18 cellular contexts compared by ENCODE assay signal in genomic region chr19:1950640-1951039, GRCh38. TPM values are rescaled to one million over a fixed set of nuclear protein-coding genes. Genes with fewer than 3 reads are reported as not detected.
DNase-seq lines count a peak whose midpoint lies in the region; ATAC-seq and FAIRE-seq lines count a peak whose summit lies in the region.
"Had no signal": no experiment of that assay in that cellular context is flagged by ENCODE, and none has a peak within 500 bp of the region (broad histone marks: within the 10 kb centered on the region; RNA-seq: fewer than 3 reads in every experiment).

No MANE protein-coding gene starts in this region.

- H4K20me1 ChIP-seq in BLaER1, result peaks cover 95% of the 10 kb centered on the region

- DNase-seq in T-helper 17 cell (no peak), RCC 7860 (ENCODE audit: low spot score) (no peak)
- no peak for DNase-seq in effector memory CD8-positive, alpha-beta T cell
- no peak for DNase-seq in stimulated activated effector memory CD8-positive, alpha-beta T cell treated with anti-CD3 and anti-CD28 coated beads, Interleukin-12 subunit alpha, Interleukin-12 subunit beta, amount 100 ng/mL, for 72 hours (ENCODE audit: low spot score in 2 of 2)
- DNase-seq: C1 segment of cervical spinal cord; CD4-positive, CD25-positive, alpha-beta regulatory T cell; CD8-positive, alpha-beta memory T cell; COR-L47; DMS 273 treated with DMSO at 0.1 percent for 48 hours; DMS53; DND-41; EL; H9 had no signal

- no peak overlapping the region for H3K4me3 Mint-ChIP-seq in T-helper 17 cell
- H3K4me3 Mint-ChIP-seq in effector memory CD8-positive, alpha-beta T cell, result no peak overlapping the region
- H3K4me3 Mint-ChIP-seq in stimulated activated effector memory CD8-positive, alpha-beta T cell treated with anti-CD3 and anti-CD28 coated beads, Interleukin-12 subunit alpha, Interleukin-12 subunit beta, amount 100 ng/mL, for 72 hours, result no peak overlapping the region
- H3K4me3 Mint-ChIP-seq: B cell; CD4-positive, CD25-positive, alpha-beta regulatory T cell had no signal

- H3K27ac ChIP-seq in BLaER1, result no peak overlapping the region

- no peaks in the 10 kb centered on the region for H3K27me3 ChIP-seq in BLaER1

- H3K4me2 ChIP-seq in BLaER1, result peak overlapping the region; percentile 55; the same call in 1 of the 2 replicates

- H3K4me1 ChIP-seq in BLaER1, result peaks cover 59% of the 10 kb centered on the region

- H3K36me3 ChIP-seq in BLaER1, result peaks cover 80% of the 10 kb centered on the region

- no peak for FAIRE-seq in RCC 7860 (lab: Jason Lieb, UNC)
- FAIRE-seq: GM12878, H1 had no signal

- peaks cover 19% of the 10 kb centered on the region for H3K4me1 Mint-ChIP-seq in T-helper 17 cell
- peaks cover 23% of the 10 kb centered on the region in 2 donors for H3K4me1 Mint-ChIP-seq in effector memory CD8-positive, alpha-beta T cell (ENCODE audit: low read depth in 2 of 2)
- peaks cover 24% of the 10 kb centered on the region for H3K4me1 Mint-ChIP-seq in stimulated activated effector memory CD8-positive, alpha-beta T cell treated with anti-CD3 and anti-CD28 coated beads, Interleukin-12 subunit alpha, Interleukin-12 subunit beta, amount 100 ng/mL, for 72 hours

- no peaks in the 10 kb centered on the region for H3K36me3 Mint-ChIP-seq in T-helper 17 cell (ENCODE audit: low read depth)
- peaks cover 71% of the 10 kb centered on the region for H3K36me3 Mint-ChIP-seq in effector memory CD8-positive, alpha-beta T cell (ENCODE audit: insufficient read depth)
- H3K36me3 Mint-ChIP-seq in stimulated activated effector memory CD8-positive, alpha-beta T cell treated with anti-CD3 and anti-CD28 coated beads, Interleukin-12 subunit alpha, Interleukin-12 subunit beta, amount 100 ng/mL, for 72 hours, result peaks cover 54% of the 10 kb centered on the region
- H3K36me3 Mint-ChIP-seq: CD4-positive, CD25-positive, alpha-beta regulatory T cell had no signal

- no peak for ATAC-seq in T-helper 17 cell
- no peak for ATAC-seq in effector memory CD8-positive, alpha-beta T cell (replicated peaks)
- ATAC-seq in stimulated activated effector memory CD8-positive, alpha-beta T cell treated with anti-CD3 and anti-CD28 coated beads, Interleukin-12 subunit alpha, Interleukin-12 subunit beta, amount 100 ng/mL, for 72 hours, result no peak
- ATAC-seq in GM19397 (IDR thresholded peaks at IDR 0.05; ENCODE audit: unreplicated experiment), result no peak
- ATAC-seq: GM12878 had no signal

- H3K9me3 Mint-ChIP-seq in effector memory CD8-positive, alpha-beta T cell, result no peaks in the 10 kb centered on the region
- H3K9me3 Mint-ChIP-seq in stimulated activated effector memory CD8-positive, alpha-beta T cell treated with anti-CD3 and anti-CD28 coated beads, Interleukin-12 subunit alpha, Interleukin-12 subunit beta, amount 100 ng/mL, for 72 hours, result no peaks in the 10 kb centered on the region
- H3K9me3 Mint-ChIP-seq: CD4-positive, CD25-positive, alpha-beta regulatory T cell; H9 had no signal

- H3K27me3 Mint-ChIP-seq in T-helper 17 cell, result no peaks in the 10 kb centered on the region
- no peaks in the 10 kb centered on the region for H3K27me3 Mint-ChIP-seq in effector memory CD8-positive, alpha-beta T cell
- H3K27me3 Mint-ChIP-seq: B cell; CD4-positive, CD25-positive, alpha-beta regulatory T cell; CD8-positive, alpha-beta memory T cell had no signal

- H3K9ac ChIP-seq in BLaER1, result no peak overlapping the region

- H3K9me3 ChIP-seq in BLaER1 (peaks cover 55% of the 10 kb centered on the region), T-helper 17 cell (ENCODE audit: control insufficient read depth, low read length, poor library complexity, severe bottlenecking) (no peaks in the 10 kb centered on the region)

- H3K27ac Mint-ChIP-seq in T-helper 17 cell, result peak overlapping the region; percentile 47
- peak overlapping the region; percentile 74 to 78 for H3K27ac Mint-ChIP-seq in effector memory CD8-positive, alpha-beta T cell
- peak overlapping the region; percentile 43 for H3K27ac Mint-ChIP-seq in stimulated activated effector memory CD8-positive, alpha-beta T cell treated with anti-CD3 and anti-CD28 coated beads, Interleukin-12 subunit alpha, Interleukin-12 subunit beta, amount 100 ng/mL, for 72 hours
- H3K27ac Mint-ChIP-seq: B cell, H9 had no signal

- H3K4me3 ChIP-seq in BLaER1, result no peak overlapping the region
- H3K4me3 ChIP-seq: GM12878 had no signal

RNA-seq across cellular contexts. Expression of gene CSNK1G2, which starts 9.7 kb away (rescaled TPM):
- total RNA-seq in T-helper 17 cell, result 100 to 1,000 TPM; 110 to 117 TPM

RNA-seq across cellular contexts. Expression of gene ADAT3, which starts 45.4 kb away (rescaled TPM):
- 1 to 10 TPM; 6.4 to 8.5 TPM for total RNA-seq in T-helper 17 cell

RNA-seq across cellular contexts. Expression of gene SCAMP4, which starts 45.4 kb away (rescaled TPM):
- 10 to 100 TPM; 19.2 to 20.7 TPM for total RNA-seq in T-helper 17 cell
